In genomic region chr17:48056246-48056745, GRCh38 we compare ENCODE assay signal across 11 cellular contexts. TPM values are rescaled to one million over a fixed set of nuclear protein-coding genes. Genes with fewer than 3 reads are reported as not detected.
DNase-seq lines count a peak whose midpoint lies in the region; ATAC-seq and TF ChIP-seq lines count a peak whose summit lies in the region.
"Had no signal": no experiment of that assay in that cellular context is flagged by ENCODE, and none has a peak within 500 bp of the region (broad histone marks: within the 10 kb centered on the region; RNA-seq: fewer than 3 reads in every experiment).

No MANE protein-coding gene starts in this region.

- no peak overlapping the region for H3K4me2 ChIP-seq in mesenchymal stem cell (ENCODE audit: low read length, poor library complexity, severe bottlenecking)

- H2AFZ ChIP-seq in ACC112 (ENCODE audit: low read length, unreplicated experiment) (no peak overlapping the region), mesenchymal stem cell (ENCODE audit: low read depth, low read length) (no peak overlapping the region)
- H2AFZ ChIP-seq: parathyroid adenoma had no signal

- peaks cover 37% of the 10 kb centered on the region for H3K79me1 ChIP-seq in mesenchymal stem cell (replicated peaks; ENCODE audit: low read length, poor library complexity, severe bottlenecking)

- 100% methylated on average over 9 of the region's 10 CpGs for WGBS in mesenchymal stem cell

- H4K8ac ChIP-seq in mesenchymal stem cell (ENCODE audit: low read length) = peak overlapping the region; percentile 79

- H3K79me2 ChIP-seq in ACC112 (ENCODE audit: control insufficient read depth, insufficient read depth, low read length, unreplicated experiment) = peaks cover 51% of the 10 kb centered on the region

- no peak overlapping the region for H2BK5ac ChIP-seq in mesenchymal stem cell (ENCODE audit: low read depth, low read length, poor library complexity, severe bottlenecking)

- peak overlapping the region; percentile 91 for H3K9ac ChIP-seq in mesenchymal stem cell (ENCODE audit: low read length)
- H3K9ac ChIP-seq: parathyroid adenoma had no signal

- H3K23ac ChIP-seq in mesenchymal stem cell (ENCODE audit: low read length in 2 of 2) = no peak overlapping the region

- no peaks in the 10 kb centered on the region for H3K9me3 Mint-ChIP-seq in activated naive CD8-positive, alpha-beta T cell (ENCODE audit: low read depth)

- no peak for ATAC-seq in omental fat pad (ENCODE audit: low FRiP score)
- ATAC-seq in GM19397 (IDR thresholded peaks at IDR 0.05; ENCODE audit: unreplicated experiment) = no peak

- H3K36me3 Mint-ChIP-seq in activated naive CD8-positive, alpha-beta T cell = peaks cover 7% of the 10 kb centered on the region

- H3K18ac ChIP-seq in mesenchymal stem cell (ENCODE audit: low read depth in 1 of 2, low read length in 2 of 2) = no peak overlapping the region

- no peaks in the 10 kb centered on the region for H3K27me3 Mint-ChIP-seq in activated naive CD8-positive, alpha-beta T cell

- DNase-seq in H7 = no peak
- no peak for DNase-seq in mesenchymal stem cell
- DNase-seq in omental fat pad (ENCODE audit: low spot score) = no peak
- no peak for DNase-seq in Ammon's horn (ENCODE audit: low spot score)
- no peak for DNase-seq in NOMO-1 treated with DMSO at 0.1 percent for 48 hours (lab: John Stamatoyannopoulos, UW; ENCODE audit: unreplicated experiment)
- DNase-seq: DMS153, NCI-H510A had no signal

- H3K36me3 ChIP-seq in ACC112 (ENCODE audit: insufficient read depth, low read length) (peaks cover 24% of the 10 kb centered on the region; the same call in 1 of the 2 replicates), H7 (replicated peaks; ENCODE audit: control insufficient read depth, insufficient read depth, low read length) (peaks cover 56% of the 10 kb centered on the region), mesenchymal stem cell (ENCODE audit: control insufficient read depth in 1 of 2, insufficient read depth in 2 of 2, low read depth in 1 of 2, low read length in 2 of 2) (peaks cover 71 to 77% of the 10 kb centered on the region in 2 experiments)

- peak overlapping the region; percentile 78 for H4K91ac ChIP-seq in mesenchymal stem cell (ENCODE audit: low read length)

- peak overlapping the region in 1 of 2 experiments; percentile 59 for H3K4ac ChIP-seq in mesenchymal stem cell (ENCODE audit: low read depth in 1 of 2, low read length in 2 of 2)

- H3K27me3 ChIP-seq in ACC112 (ENCODE audit: insufficient read depth, low read length) (no peaks in the 10 kb centered on the region), H7 (ENCODE audit: control insufficient read depth, insufficient read depth, low read length) (no peaks in the 10 kb centered on the region), mesenchymal stem cell (ENCODE audit: control insufficient read depth in 1 of 2, insufficient read depth in 1 of 2, low read length in 2 of 2) (no peaks in the 10 kb centered on the region)

- H3K9me3 ChIP-seq in mesenchymal stem cell (ENCODE audit: control insufficient read depth, low read length) = no peaks in the 10 kb centered on the region

- peak overlapping the region; percentile 97 for H3K27ac Mint-ChIP-seq in activated naive CD8-positive, alpha-beta T cell

- no peak overlapping the region for H2BK12ac ChIP-seq in mesenchymal stem cell (ENCODE audit: low read length in 2 of 2)

- peak overlapping the region; percentile 57 for H3K4me3 Mint-ChIP-seq in activated naive CD8-positive, alpha-beta T cell

- H3K27ac ChIP-seq in ACC112 (ENCODE audit: low read depth, low read length) (peak overlapping the region; percentile 57), mesenchymal stem cell (ENCODE audit: low read length, poor library complexity, severe bottlenecking) (no peak overlapping the region)
- H3K27ac ChIP-seq: parathyroid adenoma had no signal

- no peak overlapping the region for H3K14ac ChIP-seq in mesenchymal stem cell (ENCODE audit: low read length in 2 of 2)

- H3K4me3 ChIP-seq in ACC112 (ENCODE audit: low read depth, low read length) = no peak overlapping the region
- 0 out of 2 replicates have a peak overlapping the region, but pooled peaks have one; percentile 24 for H3K4me3 ChIP-seq in H7 (ENCODE audit: insufficient read depth, low read depth, low read length)
- no peak overlapping the region for H3K4me3 ChIP-seq in mesenchymal stem cell (ENCODE audit: insufficient read depth in 1 of 2, low read depth in 1 of 2, low read length in 2 of 2)

- H2BK120ac ChIP-seq in mesenchymal stem cell (ENCODE audit: low read depth, low read length) = peak overlapping the region; percentile 30

- H3K4me1 ChIP-seq in ACC112 (ENCODE audit: control insufficient read depth, insufficient read depth, low read length, unreplicated experiment) (peaks cover 57% of the 10 kb centered on the region), mesenchymal stem cell (ENCODE audit: control insufficient read depth, insufficient read depth, low read depth, low read length) (peaks cover 49% of the 10 kb centered on the region)

- H2BK15ac ChIP-seq in mesenchymal stem cell (ENCODE audit: low read depth, poor library complexity, severe bottlenecking) = no peak overlapping the region

- TF ChIP-seq CTCF in omental fat pad (IDR thresholded peaks at IDR 0.05) = no peak

- peaks cover 41% of the 10 kb centered on the region for H3K4me1 Mint-ChIP-seq in activated naive CD8-positive, alpha-beta T cell (ENCODE audit: low read depth)

- no peak overlapping the region for H2AK5ac ChIP-seq in mesenchymal stem cell (ENCODE audit: low read length, severe bottlenecking)

RNA-seq across cellular contexts. Expression of gene NFE2L1, which starts 8.1 kb away (rescaled TPM):
- total RNA-seq in H7 (2014; rRNA removed; shearing (Covaris generic)) = 89.5 and 114 TPM in 2 replicates
- polyA plus RNA-seq in mesenchymal stem cell (2013, experiment 1 of 2) = 172 TPM
- 169 TPM for polyA plus RNA-seq in mesenchymal stem cell (2013, experiment 2 of 2)
- 100 to 1,000 TPM; 144 to 255 (median 168) TPM for total RNA-seq in omental fat pad

RNA-seq across cellular contexts. Expression of gene COPZ2, which starts 18.7 kb away (rescaled TPM):
- not detected in 2 replicates for total RNA-seq in H7 (2014; rRNA removed; shearing (Covaris generic))
- 148 TPM for polyA plus RNA-seq in mesenchymal stem cell (2013, experiment 1 of 2)
- polyA plus RNA-seq in mesenchymal stem cell (2013, experiment 2 of 2) = 153 TPM
- total RNA-seq in omental fat pad = 10 to 100 TPM; 43.8 to 61.8 (median 49.7) TPM

RNA-seq across cellular contexts. Expression of gene CBX1, which starts 45.0 kb away (rescaled TPM):
- 126 and 153 TPM in 2 replicates for total RNA-seq in H7 (2014; rRNA removed; shearing (Covaris generic))
- polyA plus RNA-seq in mesenchymal stem cell (2013, experiment 1 of 2) = 52.3 TPM
- 51.7 TPM for polyA plus RNA-seq in mesenchymal stem cell (2013, experiment 2 of 2)
- total RNA-seq in omental fat pad = 10 to 100 TPM; 16.0 to 28.9 (median 24.1) TPM

RNA-seq across cellular contexts. Expression of gene SNX11, which starts 51.3 kb away (rescaled TPM):
- 16.0 and 17.4 TPM in 2 replicates for total RNA-seq in H7 (2014; rRNA removed; shearing (Covaris generic))
- polyA plus RNA-seq in mesenchymal stem cell (2013, experiment 1 of 2) = 10.8 TPM
- 11.7 TPM for polyA plus RNA-seq in mesenchymal stem cell (2013, experiment 2 of 2)
- total RNA-seq in omental fat pad = 10 to 100 TPM; 10.1 to 19.1 (median 18.4) TPM

Comparison
In these comparisons a context has a peak if more than half of its experiments do, and no peak if none do; other contexts are left out.
1. RNA of gene COPZ2, which starts 18.7 kb away (total RNA-seq): 43.8 to 61.8 TPM in omental fat pad; not detected in H7; every median in the first group is over 10 times any median in the second.